19 cellular contexts compared by ENCODE assay signal in the genomic region with DNA sequence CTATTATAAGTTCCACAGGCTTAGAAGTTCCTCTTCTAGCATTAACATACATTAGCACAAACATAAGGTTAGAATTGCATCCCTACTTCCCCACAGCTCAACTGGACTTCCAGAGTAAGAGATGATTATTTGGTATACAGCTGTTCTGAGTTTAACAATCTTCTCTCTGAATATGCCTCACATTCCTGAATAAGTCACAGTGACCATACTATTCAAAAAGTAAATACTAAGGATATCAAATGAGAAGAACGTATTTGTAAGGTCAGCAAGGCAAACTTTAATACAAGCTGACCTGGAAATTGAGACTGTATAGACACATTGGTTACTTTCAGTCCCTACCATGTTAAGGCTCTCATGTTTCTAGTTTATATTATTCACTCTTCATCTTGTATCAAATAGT. TPM values are rescaled to one million over a fixed set of nuclear protein-coding genes. Genes with fewer than 3 reads are reported as not detected.
"Had no signal": no experiment of that assay in that cellular context is flagged by ENCODE, and none has a peak within 500 bp of the region (broad histone marks: within the 10 kb centered on the region; RNA-seq: fewer than 3 reads in every experiment).

No MANE protein-coding gene starts in this region.

- ATAC-seq: gastroesophageal sphincter; left lung; mucosa of descending colon; naive thymus-derived CD8-positive, alpha-beta T cell; stimulated activated memory B cell treated with anti-CD40 and anti-IgM and Interleukin-4, amounts not matched to agents 10 μg/mL and 1 μg/mL and 100 μg/mL, for 72 hours had no signal

- H3K4me1 Mint-ChIP-seq: activated B cell treated with CpG ODN at 0.5 μM for 24 hours; activated CD4-positive, alpha-beta T cell treated with anti-CD3 and anti-CD28 coated beads, Interleukin-2, amount 10 ng/mL, durations not matched to agents 7 days and 5 days; memory B cell; naive thymus-derived CD8-positive, alpha-beta T cell; stimulated activated memory B cell treated with anti-CD40 and anti-IgM and Interleukin-4, amounts not matched to agents 10 μg/mL and 1 μg/mL and 100 μg/mL, for 72 hours had no signal

- H3K9me3 ChIP-seq: breast epithelium, gastroesophageal sphincter, left lung, mucosa of descending colon, tibial artery, vagina had no signal

- H3K4me3 Mint-ChIP-seq: activated B cell treated with CpG ODN at 0.5 μM for 24 hours; activated CD4-positive, alpha-beta T cell treated with anti-CD3 and anti-CD28 coated beads, Interleukin-2, amount 10 ng/mL, durations not matched to agents 7 days and 5 days; activated naive CD8-positive, alpha-beta T cell; endodermal cell; memory B cell; naive thymus-derived CD8-positive, alpha-beta T cell; stimulated activated memory B cell treated with anti-CD40 and anti-IgM and Interleukin-4, amounts not matched to agents 10 μg/mL and 1 μg/mL and 100 μg/mL, for 72 hours had no signal

- DNase-seq: activated B cell treated with CpG ODN at 0.5 μM for 24 hours; activated CD4-positive, alpha-beta T cell treated with anti-CD3 and anti-CD28 coated beads, Interleukin-2, amount 10 ng/mL, durations not matched to agents 7 days and 5 days; activated CD8-positive, alpha-beta memory T cell treated with anti-CD3 and anti-CD28 coated beads for 24 hours; activated gamma-delta T cell treated with Interleukin-2 at 50 U/mL for 16 hours; dorsolateral prefrontal cortex; endodermal cell; islet precursor cell; left lung; mucosa of descending colon; naive thymus-derived CD8-positive, alpha-beta T cell; stimulated activated CD4-positive, alpha-beta T cell treated with anti-CD3 and anti-CD28 coated beads, Interleukin-2, amount 100 ng/mL, for 48 hours; T-helper 2 cell; tibial artery had no signal

- H3K27ac Mint-ChIP-seq: activated B cell treated with CpG ODN at 0.5 μM for 24 hours; activated CD4-positive, alpha-beta T cell treated with anti-CD3 and anti-CD28 coated beads, Interleukin-2, amount 10 ng/mL, durations not matched to agents 7 days and 5 days; activated naive CD8-positive, alpha-beta T cell; endodermal cell; memory B cell; naive thymus-derived CD8-positive, alpha-beta T cell; stimulated activated memory B cell treated with anti-CD40 and anti-IgM and Interleukin-4, amounts not matched to agents 10 μg/mL and 1 μg/mL and 100 μg/mL, for 72 hours had no signal

- H3K36me3 Mint-ChIP-seq: activated naive CD8-positive, alpha-beta T cell; memory B cell; naive thymus-derived CD8-positive, alpha-beta T cell; stimulated activated memory B cell treated with anti-CD40 and anti-IgM and Interleukin-4, amounts not matched to agents 10 μg/mL and 1 μg/mL and 100 μg/mL, for 72 hours had no signal

RNA-seq across cellular contexts. Expression of gene OLFML2A, which starts 27.1 kb away (rescaled TPM):
- total RNA-seq: activated CD4-positive, alpha-beta T cell treated with anti-CD3 and anti-CD28 coated beads, Interleukin-2, amount 10 ng/mL, durations not matched to agents 7 days and 5 days had no signal
